ENCODE assay signal across 1 cellular context in genomic region chr7:70775570-70776156, GRCh38.
TF ChIP-seq lines count a peak whose summit lies in the region.

No MANE protein-coding gene starts in this region.

TF ChIP-seq in K562, 482 proteins besides CTCF, POLR2A, EP300 and RAD21 (continued from another document):
- no peak for TF ChIP-seq HNRNPK (IDR thresholded peaks at IDR 0.05; ENCODE audit: low read depth, low read length, poor library complexity, severe bottlenecking)
- no peak for TF ChIP-seq GABPB2 (CRISPR knock-in tag; conservative IDR thresholded peaks at IDR 0.05)
- no peak for TF ChIP-seq PBX2 (CRISPR knock-in tag; IDR thresholded peaks at IDR 0.05; ENCODE audit: low read depth)
- no peak for TF ChIP-seq PBX2 (tag; conservative IDR thresholded peaks at IDR 0.05; ENCODE audit: low read depth)
- TF ChIP-seq ASH1L (IDR thresholded peaks at IDR 0.05; ENCODE audit: borderline replicate concordance, low read depth, partially characterized antibody), result no peak
- no peak for TF ChIP-seq RBM22 (IDR thresholded peaks at IDR 0.05; ENCODE audit: low read depth, low read length, poor library complexity, severe bottlenecking)
- TF ChIP-seq SIN3A (IDR thresholded peaks at IDR 0.05; ENCODE audit: borderline replicate concordance in 2 of 2, control insufficient read depth in 1 of 2, low read depth in 2 of 2, low read length in 2 of 2), result no peak
- TF ChIP-seq NONO (IDR thresholded peaks at IDR 0.05; ENCODE audit: low read depth in 2 of 2, low read length in 1 of 2), result no peak
- TF ChIP-seq RFX1 (IDR thresholded peaks at IDR 0.05), result no peak
- TF ChIP-seq MAFG (tag; conservative IDR thresholded peaks at IDR 0.05), result no peak
- no peak for TF ChIP-seq PTTG1 (tag; IDR thresholded peaks at IDR 0.05; ENCODE audit: low read depth)
- no peak for TF ChIP-seq TAF1 (IDR thresholded peaks at IDR 0.05; ENCODE audit: control insufficient read depth, extremely low read depth, insufficient read depth, low read length, severe bottlenecking)
- no peak for TF ChIP-seq ZNF830 (CRISPR knock-in tag; IDR thresholded peaks at IDR 0.05)
